12 cellular contexts compared by ENCODE assay signal in the genomic region with DNA sequence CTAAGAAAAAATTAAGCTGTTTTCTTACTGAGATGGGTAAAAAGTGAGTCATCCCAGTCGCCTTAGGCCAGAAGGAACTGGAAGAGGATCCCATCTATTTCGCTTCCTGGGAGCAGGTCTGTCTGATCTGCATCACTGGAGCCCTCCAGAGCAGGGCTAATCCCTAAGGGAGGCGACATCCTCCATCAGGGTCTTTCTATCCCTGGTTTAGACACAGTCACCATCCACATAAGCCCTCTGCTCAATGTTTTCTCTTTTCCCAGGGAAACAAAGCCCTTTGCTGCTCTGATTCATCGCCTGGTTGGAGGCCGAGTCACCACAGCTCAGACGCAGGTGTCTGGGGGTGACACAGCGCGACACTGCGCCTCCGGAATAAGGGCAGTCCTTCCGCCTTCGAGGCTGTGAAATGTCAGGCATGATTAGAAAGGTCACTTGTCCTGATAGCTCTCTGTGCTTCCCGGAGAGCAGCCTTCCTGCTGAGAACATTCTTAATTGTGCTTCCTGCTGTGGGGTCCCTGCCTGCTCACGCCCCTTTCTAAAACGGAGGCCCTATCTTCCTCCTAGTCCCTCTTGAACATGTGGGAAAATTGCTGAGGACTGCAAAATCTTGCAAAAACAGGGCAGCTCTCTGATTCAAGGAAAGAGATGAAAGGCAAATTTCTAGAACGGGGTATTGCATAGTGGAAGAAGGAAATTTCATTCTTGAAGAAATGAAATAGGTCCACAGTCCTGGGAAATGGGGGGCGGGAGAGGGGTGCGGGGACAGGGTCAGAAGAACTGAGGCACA. TPM values are rescaled to one million over a fixed set of nuclear protein-coding genes. Genes with fewer than 3 reads are reported as not detected.
DNase-seq lines count a peak whose midpoint lies in the region; ATAC-seq and TF ChIP-seq lines count a peak whose summit lies in the region.
"Had no signal": no experiment of that assay in that cellular context is flagged by ENCODE, and none has a peak within 500 bp of the region (broad histone marks: within the 10 kb centered on the region; RNA-seq: fewer than 3 reads in every experiment).

No MANE protein-coding gene starts in this region.

- TF ChIP-seq CTCF in RWPE2 (IDR thresholded peaks at IDR 0.05; ENCODE audit: poor library complexity, severe bottlenecking) = no peak

- intact Hi-C loops in activated CD4-positive, alpha-beta T cell treated with anti-CD3 and anti-CD28 coated beads for 36 hours (cut with DNase I, micrococcal nuclease) = no loop called here

- no peaks in the 10 kb centered on the region for H3K9me3 ChIP-seq in RWPE2 (ENCODE audit: severe bottlenecking)

- peaks cover 11% of the 10 kb centered on the region for H3K4me1 ChIP-seq in RWPE2 (ENCODE audit: insufficient read depth, poor library complexity, severe bottlenecking)

- H3K27me3 Mint-ChIP-seq in activated CD4-positive, alpha-beta T cell treated with anti-CD3 and anti-CD28 coated beads for 36 hours = no peaks in the 10 kb centered on the region
- H3K27me3 Mint-ChIP-seq: activated CD8-positive, alpha-beta T cell treated with anti-CD3 and anti-CD28 coated beads for 36 hours had no signal

- H3K36me3 ChIP-seq in RWPE2 (ENCODE audit: low read depth) = no peaks in the 10 kb centered on the region

- H3K4me3 ChIP-seq in RWPE2 (ENCODE audit: severe bottlenecking) = no peak overlapping the region

- H3K27me3 ChIP-seq in RWPE2 (ENCODE audit: insufficient read depth, poor library complexity, severe bottlenecking) = no peaks in the 10 kb centered on the region

- POLR2A ChIA-PET in activated CD4-positive, alpha-beta T cell treated with anti-CD3 and anti-CD28 coated beads for 36 hours (lab: Charles Lee) = no interaction called here

- H3K27ac Mint-ChIP-seq in activated CD4-positive, alpha-beta T cell treated with anti-CD3 and anti-CD28 coated beads for 36 hours = no peak overlapping the region
- H3K27ac Mint-ChIP-seq: activated CD8-positive, alpha-beta T cell treated with anti-CD3 and anti-CD28 coated beads for 36 hours had no signal

- DNase-seq in activated CD4-positive, alpha-beta T cell treated with anti-CD3 and anti-CD28 coated beads for 36 hours = peak; percentile 21
- DNase-seq in activated CD4-positive, alpha-beta T cell treated with anti-CD3 and anti-CD28 coated beads, Interleukin-2, amount 50 U/mL, for 4 hours = no peak
- DNase-seq in RWPE2 (ENCODE audit: low spot score) = no peak
- peak; percentile 59 for DNase-seq in fibroblast of gingiva (ENCODE audit: low read depth)
- DNase-seq in retina = peak; percentile 84
- DNase-seq in SIG-M5 treated with dmso at 0.1 percent for 504 hours (lab: John Stamatoyannopoulos, UW; ENCODE audit: unreplicated experiment) = no peak
- no peak for DNase-seq in GF-D8 (lab: John Stamatoyannopoulos, UW)
- DNase-seq: activated CD8-positive, alpha-beta T cell treated with anti-CD3 and anti-CD28 coated beads for 36 hours; cortex of kidney; NCI-H2171 treated with DMSO at 0.1 percent for 48 hours had no signal

- no peaks in the 10 kb centered on the region for H3K36me3 Mint-ChIP-seq in activated CD4-positive, alpha-beta T cell treated with anti-CD3 and anti-CD28 coated beads for 36 hours (ENCODE audit: low read depth)

- H3K9me3 Mint-ChIP-seq in activated CD4-positive, alpha-beta T cell treated with anti-CD3 and anti-CD28 coated beads for 36 hours (ENCODE audit: low read depth) = no peaks in the 10 kb centered on the region
- H3K9me3 Mint-ChIP-seq: activated CD8-positive, alpha-beta T cell treated with anti-CD3 and anti-CD28 coated beads for 36 hours; nephron had no signal

- peak overlapping the region; percentile 3 for H3K27ac ChIP-seq in RWPE2 (ENCODE audit: poor library complexity, severe bottlenecking)

- ATAC-seq in activated CD4-positive, alpha-beta T cell treated with anti-CD3 and anti-CD28 coated beads for 36 hours = no peak
- ATAC-seq in RWPE2 (ENCODE audit: low read depth) (peak; percentile 83), GM19397 (IDR thresholded peaks at IDR 0.05; ENCODE audit: unreplicated experiment) (no peak)
- ATAC-seq: activated CD8-positive, alpha-beta T cell treated with anti-CD3 and anti-CD28 coated beads for 36 hours had no signal

- CTCF ChIA-PET in activated CD4-positive, alpha-beta T cell treated with anti-CD3 and anti-CD28 coated beads for 36 hours (lab: Charles Lee) = no interaction called here

- H3K4me3 Mint-ChIP-seq in activated CD4-positive, alpha-beta T cell treated with anti-CD3 and anti-CD28 coated beads for 36 hours = no peak overlapping the region
- H3K4me3 Mint-ChIP-seq: activated CD8-positive, alpha-beta T cell treated with anti-CD3 and anti-CD28 coated beads for 36 hours; nephron had no signal

- H3K4me1 Mint-ChIP-seq in activated CD4-positive, alpha-beta T cell treated with anti-CD3 and anti-CD28 coated beads for 36 hours = peaks cover 6% of the 10 kb centered on the region

RNA-seq across cellular contexts. Expression of a gene that starts 56.3 kb away (rescaled TPM):
- total RNA-seq in activated CD4-positive, alpha-beta T cell treated with anti-CD3 and anti-CD28 coated beads for 36 hours = not detected
- total RNA-seq: activated CD8-positive, alpha-beta T cell treated with anti-CD3 and anti-CD28 coated beads for 36 hours had no signal

Comparison
In these comparisons a context has a peak if more than half of its experiments do, and no peak if none do; other contexts are left out.
1. DNase-seq: peak in activated CD4-positive, alpha-beta T cell treated with anti-CD3 and anti-CD28 coated beads for 36 hours (single experiment), fibroblast of gingiva (single experiment) and retina (single experiment); none in activated CD4-positive, alpha-beta T cell treated with anti-CD3 and anti-CD28 coated beads, Interleukin-2, amount 50 U/mL, for 4 hours (0 of 2), RWPE2 (single experiment), SIG-M5 treated with dmso at 0.1 percent for 504 hours (single experiment) and GF-D8 (single experiment).